8 cellular contexts compared by ENCODE assay signal in genomic region chr12:76559277-76560082, GRCh38. TPM values are rescaled to one million over a fixed set of nuclear protein-coding genes. Genes with fewer than 3 reads are reported as not detected.
DNase-seq lines count a peak whose midpoint lies in the region; ATAC-seq, FAIRE-seq and TF ChIP-seq lines count a peak whose summit lies in the region.

TSS of gene OSBPL8 (minus strand) at chr12:76559771. CDS start at chr12:76487551, 72,220 bp downstream.

- no peaks in the 10 kb centered on the region for H3K27me3 ChIP-seq in bronchial epithelial cell (ENCODE audit: control insufficient read depth, insufficient read depth, low read length)

- peak; percentile 74 for ATAC-seq in GM18907 (IDR thresholded peaks at IDR 0.05; ENCODE audit: unreplicated experiment)
- ATAC-seq in HG03159 (IDR thresholded peaks at IDR 0.05; ENCODE audit: unreplicated experiment): peak; percentile 72

- no peak for FAIRE-seq in bronchial epithelial cell (lab: Jason Lieb, UNC)

- H3K4me3 ChIP-seq in WI38 (ENCODE audit: low read depth, low read length) (peak within 1 kb of the TSS; percentile 96), bronchial epithelial cell (ENCODE audit: low read depth, low read length) (peak within 1 kb of the TSS; percentile 65)

- H3K36me3 ChIP-seq in bronchial epithelial cell (ENCODE audit: control insufficient read depth, insufficient read depth, low read length): no peaks in the 10 kb centered on the region

- DNase-seq in AG08395 (ENCODE audit: low spot score): peak; percentile 97
- peak; percentile 98 for DNase-seq in NCI-H2227 (lab: John Stamatoyannopoulos, UW; ENCODE audit: unreplicated experiment)
- peak; percentile 72 for DNase-seq in bronchial epithelial cell (ENCODE audit: low read depth)
- DNase-seq in iPS-NIHi7 (ENCODE audit: extremely low spot score): peak; percentile 94
- DNase-seq in smooth muscle cell of the brain vasculature (ENCODE audit: low read depth, low spot score): peak; percentile 87

- TF ChIP-seq CTCF in WI38 (IDR thresholded peaks at IDR 0.05; ENCODE audit: low read depth, low read length) (peak; percentile 12; the same call in 1 of the 2 replicates), bronchial epithelial cell (IDR thresholded peaks at IDR 0.05; ENCODE audit: insufficient read depth, low read length, severe bottlenecking) (peak; percentile 19)

RNA-seq across cellular contexts. Expression of gene OSBPL8, which starts in this region (rescaled TPM):
- 63.7 and 80.0 TPM in 2 replicates for total RNA-seq in bronchial epithelial cell

Comparison
In these comparisons a context has a peak if more than half of its experiments do, and no peak if none do; other contexts are left out.
1. Peak in every context shown above with its lines: DNase-seq, ATAC-seq and H3K4me3 ChIP-seq.